ENCODE assay signal across 19 cellular contexts in the genomic region with DNA sequence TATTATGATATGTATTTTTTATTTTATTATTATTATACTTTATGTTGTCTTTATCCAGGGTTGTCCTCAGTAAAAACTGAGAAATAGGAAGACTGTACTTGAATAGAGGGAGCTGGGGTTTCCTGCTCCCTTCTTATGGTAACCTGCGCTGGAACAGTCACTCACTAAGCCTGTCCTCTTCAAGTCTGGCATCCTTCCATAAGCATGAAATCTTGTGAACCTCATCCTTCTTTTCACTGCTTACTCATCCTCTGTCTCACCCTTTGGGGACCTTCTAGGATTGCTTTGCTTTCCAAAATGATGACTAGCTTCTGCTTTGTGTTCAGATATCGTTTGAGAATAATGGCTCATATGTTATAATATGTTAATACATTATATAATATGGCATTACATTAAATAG.
A peak's percentile ranks its signal among the peaks of the same experiment; 100 is the strongest.
DNase-seq lines count a peak whose midpoint lies in the region; FAIRE-seq and TF ChIP-seq lines count a peak whose summit lies in the region.
"Had no signal": no experiment of that assay in that cellular context is flagged by ENCODE, and none has a peak within 500 bp of the region (broad histone marks: within the 10 kb centered on the region; RNA-seq: fewer than 3 reads in every experiment).

No MANE protein-coding gene starts in this region.

- peak; percentile 80 for DNase-seq in MCF 10A (ENCODE audit: unreplicated experiment)
- no peak for DNase-seq in breast epithelium (ENCODE audit: low spot score in 2 of 2)
- DNase-seq in T1000 (lab: John Stamatoyannopoulos, UW) = peak; percentile 20
- peak; percentile 21 for DNase-seq in fibroblast of pulmonary artery (ENCODE audit: low read depth)
- peak; percentile 15 for DNase-seq in urothelium cell line (ENCODE audit: low spot score)
- DNase-seq in GF-D8 (lab: John Stamatoyannopoulos, UW) = no peak
- no peak for DNase-seq in stimulated activated CD4-positive, alpha-beta T cell treated with anti-CD3 and anti-CD28 coated beads, Interleukin-2, amount 100 ng/mL, for 48 hours
- DNase-seq in ascending aorta (ENCODE audit: low spot score in 2 of 2) = no peak
- DNase-seq: activated CD4-positive, alpha-beta memory T cell treated with anti-CD3 and anti-CD28 coated beads for 36 hours; activated naive CD4-positive, alpha-beta T cell treated with anti-CD3 and anti-CD28 coated beads, Interleukin-2, amount 50 U/mL, for 16 hours; activated T-cell treated with anti-CD3 and anti-CD28 coated beads, Interleukin-2, amount 50 U/mL, for 4 hours; CD8-positive, alpha-beta T cell; HFFc6; MG63; NCI-H2081 treated with DMSO at 0.1 percent for 48 hours; nucleus accumbens; stimulated activated CD4-positive, alpha-beta T cell treated with anti-CD3 and anti-CD28 coated beads, Interleukin-2, amount 100 ng/mL, for 24 hours; uterus had no signal

- H3K9me3 Mint-ChIP-seq in MCF 10A (ENCODE audit: unreplicated experiment) = no peaks in the 10 kb centered on the region

- no peak for TF ChIP-seq POLR2A in breast epithelium (IDR thresholded peaks at IDR 0.05)

- H3K4me1 ChIP-seq in breast epithelium (no peaks in the 10 kb centered on the region), ascending aorta (no peaks in the 10 kb centered on the region)
- H3K4me1 ChIP-seq: uterus had no signal

- H3K27ac ChIP-seq in breast epithelium (no peak overlapping the region), ascending aorta (no peak overlapping the region)
- H3K27ac ChIP-seq: cardiac muscle cell, uterus had no signal

- H3K4me1 Mint-ChIP-seq in MCF 10A (ENCODE audit: insufficient read depth, unreplicated experiment) = peaks cover 10% of the 10 kb centered on the region

- peaks cover 7% of the 10 kb centered on the region for H3K36me3 Mint-ChIP-seq in MCF 10A (ENCODE audit: insufficient read depth, unreplicated experiment)
- H3K36me3 Mint-ChIP-seq: activated CD4-positive, alpha-beta memory T cell treated with anti-CD3 and anti-CD28 coated beads for 36 hours; CD8-positive, alpha-beta T cell had no signal

- no peak for TF ChIP-seq CTCF in MCF 10A (IDR thresholded peaks at IDR 0.05; ENCODE audit: unreplicated experiment)
- no peak for TF ChIP-seq CTCF in breast epithelium (IDR thresholded peaks at IDR 0.05)
- TF ChIP-seq CTCF in fibroblast of pulmonary artery (IDR thresholded peaks at IDR 0.05; ENCODE audit: low read length, missing control alignments) = no peak
- no peak for TF ChIP-seq CTCF in ascending aorta (IDR thresholded peaks at IDR 0.05)

- no peak overlapping the region for H3K27ac Mint-ChIP-seq in MCF 10A (ENCODE audit: low read depth, unreplicated experiment)
- H3K27ac Mint-ChIP-seq: activated CD4-positive, alpha-beta memory T cell treated with anti-CD3 and anti-CD28 coated beads for 36 hours; CD8-positive, alpha-beta T cell; HFFc6 had no signal

- no peak for FAIRE-seq in urothelium cell line (lab: Jason Lieb, UNC)

- intact Hi-C loops in MCF 10A (cut with micrococcal nuclease) (no loop called here), breast epithelium (cut with DNase I; ENCODE audit: low total_unique reads) (no loop called here), ascending aorta (cut with DNase I) (no loop called here)

- no peaks in the 10 kb centered on the region for H3K27me3 Mint-ChIP-seq in MCF 10A (ENCODE audit: insufficient read depth, unreplicated experiment)
- H3K27me3 Mint-ChIP-seq: activated CD4-positive, alpha-beta memory T cell treated with anti-CD3 and anti-CD28 coated beads for 36 hours had no signal

- BruUV-seq in MCF 10A (replicated peaks; lab: Mats Ljungman, UMichigan) = no TSS peak

- H3K4me3 Mint-ChIP-seq in MCF 10A (ENCODE audit: unreplicated experiment) = no peak overlapping the region
- H3K4me3 Mint-ChIP-seq: activated CD4-positive, alpha-beta memory T cell treated with anti-CD3 and anti-CD28 coated beads for 36 hours; activated T-cell treated with anti-CD3 and anti-CD28 coated beads, Interleukin-2, amount 50 U/mL, for 4 hours; CD8-positive, alpha-beta T cell; HFFc6 had no signal

- H3K27me3 ChIP-seq in breast epithelium = no peaks in the 10 kb centered on the region
- H3K27me3 ChIP-seq in ascending aorta = no peaks in the 10 kb centered on the region
- H3K27me3 ChIP-seq: cardiac muscle cell, MG63, uterus had no signal

- H3K9me3 ChIP-seq in breast epithelium (no peaks in the 10 kb centered on the region), ascending aorta (no peaks in the 10 kb centered on the region)
- H3K9me3 ChIP-seq: MG63, uterus had no signal

- CTCF ChIA-PET in MCF 10A (lab: Yijun Ruan, JAX) = interaction anchor here (0.6 to 1.1 kb wide), 3 partner anchors 12 to 144 kb away, joined by 3 to 8 read pairs (median 3); no protein-coding TSS in a partner anchor

- H3K4me3 ChIP-seq in breast epithelium (no peak overlapping the region), fibroblast of pulmonary artery (replicated peaks; ENCODE audit: low read depth, low read length) (no peak overlapping the region), ascending aorta (no peak overlapping the region)
- H3K4me3 ChIP-seq: cardiac muscle cell, MG63, uterus had no signal

- POLR2A ChIA-PET in MCF 10A (lab: Yijun Ruan, JAX) = interaction anchor here (0.7 to 1.6 kb wide), 6 partner anchors 12 to 41 kb away, joined by 3 to 8 read pairs (median 4); no protein-coding TSS in a partner anchor

- H3K36me3 ChIP-seq in breast epithelium = no peaks in the 10 kb centered on the region
- H3K36me3 ChIP-seq in ascending aorta = no peaks in the 10 kb centered on the region
- H3K36me3 ChIP-seq: cardiac muscle cell, MG63, uterus had no signal

Comparison
In these comparisons a context has a peak if more than half of its experiments do, and no peak if none do; other contexts are left out.
1. DNase-seq: peak in MCF 10A (single experiment), T1000 (single experiment), fibroblast of pulmonary artery (single experiment) and urothelium cell line (single experiment); none in breast epithelium (0 of 2), GF-D8 (single experiment), stimulated activated CD4-positive, alpha-beta T cell treated with anti-CD3 and anti-CD28 coated beads, Interleukin-2, amount 100 ng/mL, for 48 hours (0 of 2) and ascending aorta (0 of 2).